13 cellular contexts compared by ENCODE assay signal in genomic region chr7:106358103-106358663, GRCh38.
A peak's percentile ranks its signal among the peaks of the same experiment; 100 is the strongest.
DNase-seq lines count a peak whose midpoint lies in the region; ATAC-seq, FAIRE-seq and TF ChIP-seq lines count a peak whose summit lies in the region.
"Had no signal": no experiment of that assay in that cellular context is flagged by ENCODE, and none has a peak within 500 bp of the region (broad histone marks: within the 10 kb centered on the region; RNA-seq: fewer than 3 reads in every experiment).

No MANE protein-coding gene starts in this region.

- H3K36me3 ChIP-seq in kidney epithelial cell (ENCODE audit: control insufficient read depth, insufficient read depth, low read length) (no peaks in the 10 kb centered on the region), thyroid gland (no peaks in the 10 kb centered on the region)

- no peaks in the 10 kb centered on the region for H3K27me3 ChIP-seq in kidney epithelial cell (ENCODE audit: control insufficient read depth, insufficient read depth, low read length)
- H3K27me3 ChIP-seq in thyroid gland, result no peaks in the 10 kb centered on the region

- TF ChIP-seq POLR2A in thyroid gland (IDR thresholded peaks at IDR 0.05), result no peak

- peak; percentile 76 for ATAC-seq in GM21825 (IDR thresholded peaks at IDR 0.05; ENCODE audit: unreplicated experiment)

- TF ChIP-seq CTCF in kidney epithelial cell (IDR thresholded peaks at IDR 0.05; ENCODE audit: insufficient read depth, low read length, poor library complexity, severe bottlenecking), result no peak
- TF ChIP-seq CTCF in thyroid gland (IDR thresholded peaks at IDR 0.05), result no peak

- 81 to 82% methylated on average over 2 of the region's 2 CpGs for WGBS in thyroid gland, 2 donors

- FAIRE-seq in GM18507 (lab: Jason Lieb, UNC) (peak; percentile 80), RCC 7860 (lab: Jason Lieb, UNC) (peak; percentile 98)
- FAIRE-seq: small intestine had no signal

- H3K4me3 ChIP-seq in kidney epithelial cell (ENCODE audit: low read depth, low read length), result no peak overlapping the region
- H3K4me3 ChIP-seq in thyroid gland (replicated peaks in 1 of 3), result no peak overlapping the region
- H3K4me3 ChIP-seq: PC-9 had no signal

- no peaks in the 10 kb centered on the region for H3K9me3 ChIP-seq in thyroid gland

- H3K27ac ChIP-seq in thyroid gland, result no peak overlapping the region
- H3K27ac ChIP-seq: PC-9 had no signal

- DNase-seq in GM18507 (ENCODE audit: extremely low spot score, insufficient read length, low read depth) (no peak), RCC 7860 (ENCODE audit: low spot score) (peak; percentile 87), kidney epithelial cell (ENCODE audit: low read depth) (peak; percentile 42), thyroid gland (no peak), EL (no peak), NCI-H1092 treated with DMSO at 0.1 percent for 48 hours (lab: John Stamatoyannopoulos, UW) (no peak)
- no peak for DNase-seq in stimulated activated CD4-positive, alpha-beta T cell treated with anti-CD3 and anti-CD28 coated beads, Interleukin-2, amount 100 ng/mL, for 48 hours
- DNase-seq: activated CD4-positive, alpha-beta T cell treated with anti-CD3 and anti-CD28 coated beads, Interleukin-2, amount 50 U/mL, for 48 hours; GOT3; KBM-7; PC-9; small intestine had no signal

- intact Hi-C loops in thyroid gland (cut with DNase I), result no loop called here

- no peaks in the 10 kb centered on the region for H3K4me1 ChIP-seq in thyroid gland

Comparison
In these comparisons a context has a peak if more than half of its experiments do, and no peak if none do; other contexts are left out.
1. DNase-seq: peak in RCC 7860 (single experiment) and kidney epithelial cell (single experiment); none in GM18507 (single experiment), thyroid gland (0 of 2), EL (single experiment), NCI-H1092 treated with DMSO at 0.1 percent for 48 hours (single experiment) and stimulated activated CD4-positive, alpha-beta T cell treated with anti-CD3 and anti-CD28 coated beads, Interleukin-2, amount 100 ng/mL, for 48 hours (0 of 2).